Comparison of ENCODE assay signal across 8 cellular contexts in the genomic region with DNA sequence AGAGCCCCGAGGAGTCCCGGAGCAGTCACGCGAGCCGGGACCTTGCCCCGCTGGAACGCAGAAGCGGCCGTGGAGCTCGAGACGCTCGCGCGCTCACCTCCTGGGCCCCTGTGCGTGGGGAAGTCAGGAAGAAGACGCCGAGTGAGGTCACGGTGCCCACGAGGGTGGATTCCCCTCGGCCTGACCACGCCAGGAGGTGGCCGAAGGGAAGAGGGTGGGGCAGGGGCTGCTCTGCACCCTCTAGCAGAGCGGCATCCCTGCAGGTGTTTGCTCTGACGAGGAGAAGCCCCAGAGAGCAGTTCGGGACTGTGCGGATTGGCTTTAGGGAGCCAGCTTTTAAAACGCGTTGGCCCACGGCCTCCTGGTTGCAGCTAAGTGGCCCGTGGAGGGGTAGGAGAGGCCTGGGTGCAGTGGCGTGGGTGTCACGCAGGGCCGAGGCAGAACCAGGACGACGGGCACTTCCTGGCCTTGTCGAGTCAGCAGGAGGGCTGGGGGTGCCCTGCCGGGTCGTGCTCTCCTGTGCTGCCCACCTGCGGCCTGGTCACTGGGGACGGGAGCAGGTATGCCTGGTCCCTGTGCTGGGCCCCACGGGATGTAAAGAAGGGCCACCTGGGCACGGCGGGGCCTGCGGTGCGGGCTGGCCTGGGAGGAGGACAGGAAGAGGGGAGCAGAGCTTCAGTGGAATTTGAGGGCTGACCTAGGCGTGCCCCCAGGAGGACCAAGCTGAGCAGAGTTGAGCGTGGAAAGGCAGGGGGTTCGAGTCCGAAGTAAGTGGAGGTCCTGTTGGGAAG. TPM values are rescaled to one million over a fixed set of nuclear protein-coding genes. Genes with fewer than 3 reads are reported as not detected.
DNase-seq lines count a peak whose midpoint lies in the region; ATAC-seq and TF ChIP-seq lines count a peak whose summit lies in the region.

No MANE protein-coding gene starts in this region.

- H2AFZ ChIP-seq in PC-3 (ENCODE audit: low read length) = no peak overlapping the region

- H3K79me2 ChIP-seq in PC-3 (ENCODE audit: low read length) = peaks cover 64% of the 10 kb centered on the region

- peak overlapping the region; percentile 77 for H3K4me3 ChIP-seq in PC-3 (ENCODE audit: low read length)
- H3K4me3 ChIP-seq in naive thymus-derived CD4-positive, alpha-beta T cell (ENCODE audit: low read length) = peak overlapping the region; percentile 90

- H3K27me3 Mint-ChIP-seq in activated T-cell treated with anti-CD3 and anti-CD28 coated beads, Interleukin-2, amount 50 U/mL, for 4 hours (ENCODE audit: low read depth) = no peaks in the 10 kb centered on the region
- H3K27me3 Mint-ChIP-seq in effector memory CD8-positive, alpha-beta T cell = no peaks in the 10 kb centered on the region
- peaks cover 0 to 19% (median 0%) of the 10 kb centered on the region in 5 donors for H3K27me3 Mint-ChIP-seq in naive thymus-derived CD4-positive, alpha-beta T cell

- H3K9ac ChIP-seq in PC-3 (ENCODE audit: low read length) = peak overlapping the region; percentile 94

- ATAC-seq in activated T-cell treated with anti-CD3 and anti-CD28 coated beads, Interleukin-2, amount 50 U/mL, for 4 hours = no peak
- ATAC-seq in PC-3 (peak; percentile 9), GM19035 (IDR thresholded peaks at IDR 0.05; ENCODE audit: unreplicated experiment) (no peak)
- ATAC-seq in effector memory CD8-positive, alpha-beta T cell (replicated peaks) = peak; percentile 28
- ATAC-seq in naive thymus-derived CD4-positive, alpha-beta T cell = peak; percentile 20

- no peaks in the 10 kb centered on the region for H3K9me2 ChIP-seq in PC-3 (replicated peaks; ENCODE audit: low read length)

- POLR2A ChIA-PET in PC-3 (lab: Charles Lee; ENCODE audit: unreplicated experiment) = no interaction called here
- POLR2A ChIA-PET in naive thymus-derived CD4-positive, alpha-beta T cell (lab: Charles Lee) = interaction anchor here (1.0 to 1.6 kb wide), 4 partner anchors 7 to 746 kb away, joined by 3 to 10 read pairs (median 4); partner anchors contain the start of gene PKNOX1

- peak overlapping the region; percentile 82 to 87 for H3K27ac Mint-ChIP-seq in effector memory CD8-positive, alpha-beta T cell
- peak overlapping the region in 7 of 9 donors; percentile 55 to 81 (median 67) for H3K27ac Mint-ChIP-seq in naive thymus-derived CD4-positive, alpha-beta T cell

- peaks cover 37% of the 10 kb centered on the region for H3K4me1 ChIP-seq in PC-3 (ENCODE audit: insufficient read depth, low read length)
- H3K4me1 ChIP-seq in naive thymus-derived CD4-positive, alpha-beta T cell (ENCODE audit: control insufficient read depth in 2 of 2, insufficient read depth in 2 of 2, low read length in 2 of 2) = peaks cover 12 to 19% of the 10 kb centered on the region in 2 donors

- no peaks in the 10 kb centered on the region for H3F3A ChIP-seq in PC-3 (ENCODE audit: low read length, unreplicated experiment)

- intact Hi-C loops in PC-3 (cut with micrococcal nuclease) = no loop called here
- intact Hi-C loops in naive thymus-derived CD4-positive, alpha-beta T cell (cut with micrococcal nuclease) = loop anchor here (1.0 to 10.0 kb wide), 5 partner anchors 8 to 828 kb away; partner anchors contain the start of genes NDUFV3 (in 1 of the 2) and RRP1 (in 1 of the 2)

- H3K9me3 Mint-ChIP-seq in activated T-cell treated with anti-CD3 and anti-CD28 coated beads, Interleukin-2, amount 50 U/mL, for 4 hours = no peaks in the 10 kb centered on the region
- no peaks in the 10 kb centered on the region for H3K9me3 Mint-ChIP-seq in effector memory CD8-positive, alpha-beta T cell
- no peaks in the 10 kb centered on the region for H3K9me3 Mint-ChIP-seq in naive thymus-derived CD4-positive, alpha-beta T cell

- no peaks in the 10 kb centered on the region for H3K36me3 Mint-ChIP-seq in activated T-cell treated with anti-CD3 and anti-CD28 coated beads, Interleukin-2, amount 50 U/mL, for 4 hours (ENCODE audit: insufficient read depth)
- peaks cover 34% of the 10 kb centered on the region for H3K36me3 Mint-ChIP-seq in effector memory CD8-positive, alpha-beta T cell (ENCODE audit: insufficient read depth)
- H3K36me3 Mint-ChIP-seq in naive thymus-derived CD4-positive, alpha-beta T cell = no peaks in the 10 kb centered on the region

- H4K20me1 ChIP-seq in PC-3 (ENCODE audit: low read length) = peaks cover 32% of the 10 kb centered on the region

- TSS peak; percentile 22 for BruUV-seq in PC-3 (replicated peaks; lab: Mats Ljungman, UMichigan)

- peak overlapping the region; percentile 89 for H3K4me2 ChIP-seq in PC-3 (ENCODE audit: low read length)

- TF ChIP-seq CTCF in PC-3 (conservative IDR thresholded peaks at IDR 0.05; ENCODE audit: low read depth, low read length) = no peak

- peaks cover 18% of the 10 kb centered on the region; the same call in 1 of the 2 replicates for H3K36me3 ChIP-seq in PC-3 (ENCODE audit: low read depth, low read length)
- peaks cover 0 to 5% (median 0%) of the 10 kb centered on the region in 3 experiments for H3K36me3 ChIP-seq in naive thymus-derived CD4-positive, alpha-beta T cell (ENCODE audit: control insufficient read depth in 2 of 3, insufficient read depth in 3 of 3, low read length in 3 of 3)

- no peaks in the 10 kb centered on the region for H3K9me3 ChIP-seq in PC-3 (ENCODE audit: low read length)
- no peaks in the 10 kb centered on the region for H3K9me3 ChIP-seq in naive thymus-derived CD4-positive, alpha-beta T cell (ENCODE audit: control insufficient read depth in 2 of 3, low read length in 3 of 3)

- H3K4me3 Mint-ChIP-seq in activated T-cell treated with anti-CD3 and anti-CD28 coated beads, Interleukin-2, amount 50 U/mL, for 4 hours = peak overlapping the region; percentile 83
- H3K4me3 Mint-ChIP-seq in effector memory CD8-positive, alpha-beta T cell = peak overlapping the region; percentile 81 to 90
- H3K4me3 Mint-ChIP-seq in naive thymus-derived CD4-positive, alpha-beta T cell = peak overlapping the region; percentile 77 to 93 (median 86)

- peak; percentile 22 for DNase-seq in activated T-cell treated with anti-CD3 and anti-CD28 coated beads, Interleukin-2, amount 50 U/mL, for 4 hours
- no peak for DNase-seq in activated T-cell treated with anti-CD3 and anti-CD28 coated beads, Interleukin-2, amount 50 U/mL, for 1 hour
- DNase-seq in PC-3 (no peak), 8988T (no peak), germinal center (ENCODE audit: low spot score) (no peak)
- DNase-seq in effector memory CD8-positive, alpha-beta T cell = peak in 1 of 3 experiments; percentile 24
- peak in 1 of 9 donors; percentile 34 for DNase-seq in naive thymus-derived CD4-positive, alpha-beta T cell

- no peaks in the 10 kb centered on the region for H3K27me3 ChIP-seq in PC-3 (ENCODE audit: low read length)
- no peaks in the 10 kb centered on the region for H3K27me3 ChIP-seq in naive thymus-derived CD4-positive, alpha-beta T cell (ENCODE audit: control insufficient read depth in 2 of 2, insufficient read depth in 2 of 2, low read length in 2 of 2)

- CTCF ChIA-PET in PC-3 (lab: Charles Lee) = interaction anchor here (0.5 kb wide), 1 partner anchor 9 kb away, joined by 4 read pairs; no protein-coding TSS in a partner anchor
- CTCF ChIA-PET in naive thymus-derived CD4-positive, alpha-beta T cell (lab: Charles Lee) = no interaction called here

- H3K27ac ChIP-seq in PC-3 (ENCODE audit: low read length) = peak overlapping the region; percentile 71
- H3K27ac ChIP-seq in naive thymus-derived CD4-positive, alpha-beta T cell (ENCODE audit: low read depth, low read length) = peak overlapping the region; percentile 86

- H3K4me1 Mint-ChIP-seq in activated T-cell treated with anti-CD3 and anti-CD28 coated beads, Interleukin-2, amount 50 U/mL, for 4 hours (ENCODE audit: low read depth) = peaks cover 28% of the 10 kb centered on the region
- H3K4me1 Mint-ChIP-seq in effector memory CD8-positive, alpha-beta T cell (ENCODE audit: low read depth in 2 of 2) = peaks cover 28 to 32% of the 10 kb centered on the region in 2 donors
- peaks cover 20 to 35% (median 28%) of the 10 kb centered on the region in 7 donors for H3K4me1 Mint-ChIP-seq in naive thymus-derived CD4-positive, alpha-beta T cell

RNA-seq across cellular contexts. Expression of gene PDXK, which starts 1.0 kb away (rescaled TPM):
- total RNA-seq in activated T-cell treated with anti-CD3 and anti-CD28 coated beads, Interleukin-2, amount 50 U/mL, for 4 hours = 100 to 1,000 TPM; 101 to 114 (median 106) TPM
- total RNA-seq in PC-3 (2014; rRNA removed) = 423 and 464 TPM in 2 replicates
- total RNA-seq in naive thymus-derived CD4-positive, alpha-beta T cell = 100 to 1,000 TPM in 1 of 5 experiments, 10 to 100 TPM in 4; 71.1 to 103 (median 97.0) TPM
- polyA plus RNA-seq in naive thymus-derived CD4-positive, alpha-beta T cell = 10 to 100 TPM; 27.8 to 40.3 TPM

RNA-seq across cellular contexts. Expression of gene CSTB, which starts 56.2 kb away (rescaled TPM):
- 10 to 100 TPM; 17.7 to 26.9 (median 24.5) TPM for total RNA-seq in activated T-cell treated with anti-CD3 and anti-CD28 coated beads, Interleukin-2, amount 50 U/mL, for 4 hours
- total RNA-seq in PC-3 (2014; rRNA removed) = 99.2 and 151 TPM in 2 replicates
- total RNA-seq in naive thymus-derived CD4-positive, alpha-beta T cell = 10 to 100 TPM; 14.7 to 66.5 (median 36.6) TPM
- 10 to 100 TPM; 52.2 to 59.7 TPM for polyA plus RNA-seq in naive thymus-derived CD4-positive, alpha-beta T cell

Comparison
In these comparisons a context has a peak if more than half of its experiments do, and no peak if none do; other contexts are left out.
1. ATAC-seq: peak in PC-3 (single experiment), effector memory CD8-positive, alpha-beta T cell (single experiment) and naive thymus-derived CD4-positive, alpha-beta T cell (single experiment); none in activated T-cell treated with anti-CD3 and anti-CD28 coated beads, Interleukin-2, amount 50 U/mL, for 4 hours (0 of 2) and GM19035 (single experiment).
2. Peak in every context shown above with its lines, with median percentiles within 50 percentile points of each other: H3K4me3 Mint-ChIP-seq.